In the genomic region with DNA sequence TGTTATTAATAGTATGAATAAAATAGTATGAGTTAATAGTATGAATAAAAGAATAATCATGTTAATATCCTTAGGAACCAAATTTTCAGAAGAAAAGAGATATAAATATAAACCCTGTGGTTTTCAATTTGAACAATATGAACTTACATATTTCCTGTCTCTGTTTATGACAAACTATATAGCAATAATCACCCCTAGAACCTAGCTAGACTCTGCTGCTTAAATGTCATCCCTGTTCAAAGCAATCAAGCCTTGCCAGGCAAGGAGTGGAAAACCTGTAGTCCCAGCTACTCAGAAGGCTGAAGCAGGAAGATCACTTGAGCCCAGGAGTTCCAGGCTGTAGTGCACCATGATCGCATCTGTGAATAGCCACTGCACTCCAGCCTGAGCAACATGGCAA, we compare ENCODE assay signal across 19 cellular contexts. TPM values are rescaled to one million over a fixed set of nuclear protein-coding genes. Genes with fewer than 3 reads are reported as not detected.
DNase-seq lines count a peak whose midpoint lies in the region; ATAC-seq and TF ChIP-seq lines count a peak whose summit lies in the region.
"Had no signal": no experiment of that assay in that cellular context is flagged by ENCODE, and none has a peak within 500 bp of the region (broad histone marks: within the 10 kb centered on the region; RNA-seq: fewer than 3 reads in every experiment).

No MANE protein-coding gene starts in this region.

- CTCF ChIA-PET in CD8-positive, alpha-beta T cell (lab: Charles Lee): interaction anchor here (2.1 kb wide), 1 partner anchor 9 kb away, joined by 8 read pairs; no protein-coding TSS in a partner anchor

- no peak for TF ChIP-seq CTCF in CD8-positive, alpha-beta T cell (IDR thresholded peaks at IDR 0.05)

- no peaks in the 10 kb centered on the region for H3K27me3 ChIP-seq in CD8-positive, alpha-beta T cell (ENCODE audit: insufficient read depth, low read length)

- no peak overlapping the region for H3K4me3 ChIP-seq in CD8-positive, alpha-beta T cell (ENCODE audit: low read depth, low read length)

- H3K4me3 Mint-ChIP-seq in activated CD4-positive, alpha-beta T cell treated with anti-CD3 and anti-CD28 coated beads, Interleukin-2, amount 10 ng/mL, durations not matched to agents 24 days and 14 days: peak overlapping the region; percentile 29
- no peak overlapping the region for H3K4me3 Mint-ChIP-seq in CD8-positive, alpha-beta T cell
- no peak overlapping the region for H3K4me3 Mint-ChIP-seq in activated T-helper 2 cell treated with anti-CD3 and anti-CD28 coated beads, Interferon-gamma antibody, Interleukin-2, Interleukin-4, amounts not matched to agents 10 μg/mL and 5 μg/mL and 100 μg/mL, durations not matched to agents 14 hours and 24 hours and 36 hours (ENCODE audit: low read depth)
- no peak overlapping the region for H3K4me3 Mint-ChIP-seq in naive thymus-derived CD8-positive, alpha-beta T cell
- H3K4me3 Mint-ChIP-seq: activated naive CD4-positive, alpha-beta T cell treated with anti-CD3 and anti-CD28 coated beads, Interleukin-2, amount 50 U/mL, for 24 hours; B cell had no signal

- peak overlapping the region; percentile 74 for H3K27ac Mint-ChIP-seq in activated CD4-positive, alpha-beta T cell treated with anti-CD3 and anti-CD28 coated beads, Interleukin-2, amount 10 ng/mL, durations not matched to agents 24 days and 14 days
- peak overlapping the region; percentile 3 for H3K27ac Mint-ChIP-seq in CD8-positive, alpha-beta T cell
- H3K27ac Mint-ChIP-seq in activated T-helper 2 cell treated with anti-CD3 and anti-CD28 coated beads, Interferon-gamma antibody, Interleukin-2, Interleukin-4, amounts not matched to agents 10 μg/mL and 5 μg/mL and 100 μg/mL, durations not matched to agents 14 hours and 24 hours and 36 hours: peak overlapping the region; percentile 81
- peak overlapping the region in 8 of 10 donors; percentile 33 to 87 (median 68) for H3K27ac Mint-ChIP-seq in naive thymus-derived CD8-positive, alpha-beta T cell
- H3K27ac Mint-ChIP-seq: activated naive CD4-positive, alpha-beta T cell treated with anti-CD3 and anti-CD28 coated beads, Interleukin-2, amount 50 U/mL, for 24 hours; B cell had no signal

- no peaks in the 10 kb centered on the region for H3K4me1 ChIP-seq in CD8-positive, alpha-beta T cell (ENCODE audit: insufficient read depth, low read length)

- no peaks in the 10 kb centered on the region for H3K36me3 ChIP-seq in CD8-positive, alpha-beta T cell (ENCODE audit: insufficient read depth, low read length)

- H3K9me3 Mint-ChIP-seq in activated CD4-positive, alpha-beta T cell treated with anti-CD3 and anti-CD28 coated beads, Interleukin-2, amount 10 ng/mL, durations not matched to agents 24 days and 14 days: no peaks in the 10 kb centered on the region
- no peaks in the 10 kb centered on the region for H3K9me3 Mint-ChIP-seq in CD8-positive, alpha-beta T cell
- H3K9me3 Mint-ChIP-seq in activated T-helper 2 cell treated with anti-CD3 and anti-CD28 coated beads, Interferon-gamma antibody, Interleukin-2, Interleukin-4, amounts not matched to agents 10 μg/mL and 5 μg/mL and 100 μg/mL, durations not matched to agents 14 hours and 24 hours and 36 hours: no peaks in the 10 kb centered on the region
- H3K9me3 Mint-ChIP-seq in naive thymus-derived CD8-positive, alpha-beta T cell: no peaks in the 10 kb centered on the region
- H3K9me3 Mint-ChIP-seq: activated naive CD4-positive, alpha-beta T cell treated with anti-CD3 and anti-CD28 coated beads, Interleukin-2, amount 50 U/mL, for 24 hours had no signal

- peaks cover 50% of the 10 kb centered on the region for H3K36me3 Mint-ChIP-seq in activated CD4-positive, alpha-beta T cell treated with anti-CD3 and anti-CD28 coated beads, Interleukin-2, amount 10 ng/mL, durations not matched to agents 24 days and 14 days (ENCODE audit: low read depth)
- peaks cover 36% of the 10 kb centered on the region for H3K36me3 Mint-ChIP-seq in CD8-positive, alpha-beta T cell
- H3K36me3 Mint-ChIP-seq in activated T-helper 2 cell treated with anti-CD3 and anti-CD28 coated beads, Interferon-gamma antibody, Interleukin-2, Interleukin-4, amounts not matched to agents 10 μg/mL and 5 μg/mL and 100 μg/mL, durations not matched to agents 14 hours and 24 hours and 36 hours (ENCODE audit: low read depth): peaks cover 60% of the 10 kb centered on the region
- H3K36me3 Mint-ChIP-seq in naive thymus-derived CD8-positive, alpha-beta T cell: peaks cover 0 to 59% (median 8%) of the 10 kb centered on the region in 3 donors

- peaks cover 19% of the 10 kb centered on the region for H3K4me1 Mint-ChIP-seq in activated CD4-positive, alpha-beta T cell treated with anti-CD3 and anti-CD28 coated beads, Interleukin-2, amount 10 ng/mL, durations not matched to agents 24 days and 14 days
- H3K4me1 Mint-ChIP-seq in CD8-positive, alpha-beta T cell (ENCODE audit: low read depth): peaks cover 8% of the 10 kb centered on the region
- H3K4me1 Mint-ChIP-seq in activated T-helper 2 cell treated with anti-CD3 and anti-CD28 coated beads, Interferon-gamma antibody, Interleukin-2, Interleukin-4, amounts not matched to agents 10 μg/mL and 5 μg/mL and 100 μg/mL, durations not matched to agents 14 hours and 24 hours and 36 hours (ENCODE audit: low read depth): peaks cover 18% of the 10 kb centered on the region
- H3K4me1 Mint-ChIP-seq in naive thymus-derived CD8-positive, alpha-beta T cell: peaks cover 9 to 16% (median 12%) of the 10 kb centered on the region in 4 donors

- ATAC-seq in CD8-positive, alpha-beta T cell: no peak
- no peak for ATAC-seq in naive thymus-derived CD8-positive, alpha-beta T cell
- no peak for ATAC-seq in GM18505 (IDR thresholded peaks at IDR 0.05; ENCODE audit: unreplicated experiment)
- ATAC-seq: left colon, SK-N-SH treated with all-trans-retinoic acid at 6 μM for 48 hours had no signal

- H3K27me3 Mint-ChIP-seq in activated CD4-positive, alpha-beta T cell treated with anti-CD3 and anti-CD28 coated beads, Interleukin-2, amount 10 ng/mL, durations not matched to agents 24 days and 14 days: no peaks in the 10 kb centered on the region
- H3K27me3 Mint-ChIP-seq in CD8-positive, alpha-beta T cell (ENCODE audit: low read depth): no peaks in the 10 kb centered on the region
- H3K27me3 Mint-ChIP-seq in activated T-helper 2 cell treated with anti-CD3 and anti-CD28 coated beads, Interferon-gamma antibody, Interleukin-2, Interleukin-4, amounts not matched to agents 10 μg/mL and 5 μg/mL and 100 μg/mL, durations not matched to agents 14 hours and 24 hours and 36 hours (ENCODE audit: low read depth): no peaks in the 10 kb centered on the region
- no peaks in the 10 kb centered on the region for H3K27me3 Mint-ChIP-seq in naive thymus-derived CD8-positive, alpha-beta T cell
- H3K27me3 Mint-ChIP-seq: activated naive CD4-positive, alpha-beta T cell treated with anti-CD3 and anti-CD28 coated beads, Interleukin-2, amount 50 U/mL, for 24 hours; B cell had no signal

- TF ChIP-seq POLR2A in GM18505 (IDR thresholded peaks at IDR 0.05; ENCODE audit: borderline replicate concordance, extremely low read depth, insufficient read depth, insufficient read length): no peak

- POLR2A ChIA-PET in CD8-positive, alpha-beta T cell (lab: Charles Lee): no interaction called here
- POLR2A ChIA-PET in naive thymus-derived CD8-positive, alpha-beta T cell (lab: Charles Lee): no interaction called here

- H3K9me3 ChIP-seq in CD8-positive, alpha-beta T cell (ENCODE audit: low read length): no peaks in the 10 kb centered on the region

- intact Hi-C loops in activated CD4-positive, alpha-beta T cell treated with anti-CD3 and anti-CD28 coated beads, Interleukin-2, amount 10 ng/mL, durations not matched to agents 24 days and 14 days (cut with micrococcal nuclease): loop anchor here (2.0 to 5.0 kb wide), 4 partner anchors 37 to 497 kb away; partner anchors contain the start of genes MCU and P4HA1
- intact Hi-C loops in CD8-positive, alpha-beta T cell (cut with DNase I, micrococcal nuclease): no loop called here
- intact Hi-C loops in activated T-helper 2 cell treated with anti-CD3 and anti-CD28 coated beads, Interferon-gamma antibody, Interleukin-2, Interleukin-4, amounts not matched to agents 10 μg/mL and 5 μg/mL and 100 μg/mL, durations not matched to agents 14 hours and 24 hours and 36 hours (cut with micrococcal nuclease): loop anchor here (2.0 to 10.0 kb wide), 2 partner anchors 215 to 695 kb away; no protein-coding TSS in a partner anchor

- no peak for DNase-seq in activated CD4-positive, alpha-beta T cell treated with anti-CD3 and anti-CD28 coated beads, Interleukin-2, amount 10 ng/mL, durations not matched to agents 24 days and 14 days
- DNase-seq in activated CD4-positive, alpha-beta T cell treated with anti-CD3 and anti-CD28 coated beads for 4 hours: no peak
- DNase-seq in CD8-positive, alpha-beta T cell: no peak
- DNase-seq in activated T-helper 2 cell treated with anti-CD3 and anti-CD28 coated beads, Interferon-gamma antibody, Interleukin-2, Interleukin-4, amounts not matched to agents 10 μg/mL and 5 μg/mL and 100 μg/mL, durations not matched to agents 14 hours and 24 hours and 36 hours (ENCODE audit: low spot score): no peak
- no peak for DNase-seq in naive thymus-derived CD8-positive, alpha-beta T cell
- DNase-seq in NCI-H82 (lab: John Stamatoyannopoulos, UW) (no peak), OCI-M2 (lab: John Stamatoyannopoulos, UW; ENCODE audit: unreplicated experiment) (no peak)
- DNase-seq: activated CD4-positive, CD25-positive, alpha-beta regulatory T cell treated with anti-CD3 and anti-CD28 coated beads, Interleukin-2, amount 50 U/mL, for 72 hours; activated CD8-positive, alpha-beta memory T cell treated with anti-CD3 and anti-CD28 coated beads, Interleukin-2, amount 50 U/mL, for 4 hours; Calu3; left colon; midbrain; NCI-H1105 treated with DMSO at 0.1 percent for 48 hours; NCI-H510A; stimulated activated CD4-positive, alpha-beta T cell treated with anti-CD3 and anti-CD28 coated beads, Interleukin-12 subunit alpha, Interleukin-12 subunit beta, amount 100 ng/mL, for 4 hours had no signal

- H3K27ac ChIP-seq in CD8-positive, alpha-beta T cell (ENCODE audit: low read depth, low read length): no peak overlapping the region

RNA-seq across cellular contexts. Expression of gene P4HA1, which starts 36.5 kb away (rescaled TPM):
- total RNA-seq in activated CD4-positive, alpha-beta T cell treated with anti-CD3 and anti-CD28 coated beads, Interleukin-2, amount 10 ng/mL, durations not matched to agents 24 days and 14 days: 69.4 and 71.1 TPM in 2 replicates
- total RNA-seq in CD8-positive, alpha-beta T cell: 10 to 100 TPM in 1 of 2 experiments, 1 to 10 TPM in 1; 9.0 to 10.1 TPM
- total RNA-seq in activated T-helper 2 cell treated with anti-CD3 and anti-CD28 coated beads, Interferon-gamma antibody, Interleukin-2, Interleukin-4, amounts not matched to agents 10 μg/mL and 5 μg/mL and 100 μg/mL, durations not matched to agents 14 hours and 24 hours and 36 hours: 71.9 and 72.8 TPM in 2 replicates
- 10 to 100 TPM; 16.0 to 16.6 TPM for total RNA-seq in naive thymus-derived CD8-positive, alpha-beta T cell
- polyA plus RNA-seq in naive thymus-derived CD8-positive, alpha-beta T cell: 10 to 100 TPM; 14.2 to 17.6 (median 14.4) TPM

RNA-seq across cellular contexts. Expression of gene NUDT13, which starts 50.1 kb away (rescaled TPM):
- total RNA-seq in activated CD4-positive, alpha-beta T cell treated with anti-CD3 and anti-CD28 coated beads, Interleukin-2, amount 10 ng/mL, durations not matched to agents 24 days and 14 days: 0.80 and 0.91 TPM in 2 replicates
- total RNA-seq in CD8-positive, alpha-beta T cell: under 1 TPM; 0.50 to 0.71 TPM
- total RNA-seq in activated T-helper 2 cell treated with anti-CD3 and anti-CD28 coated beads, Interferon-gamma antibody, Interleukin-2, Interleukin-4, amounts not matched to agents 10 μg/mL and 5 μg/mL and 100 μg/mL, durations not matched to agents 14 hours and 24 hours and 36 hours: 0.76 and 1.0 TPM in 2 replicates
- 1 to 10 TPM; 2.2 to 3.4 TPM for total RNA-seq in naive thymus-derived CD8-positive, alpha-beta T cell
- 1 to 10 TPM; 1.0 to 1.7 (median 1.3) TPM for polyA plus RNA-seq in naive thymus-derived CD8-positive, alpha-beta T cell

Comparison
In these comparisons a context has a peak if more than half of its experiments do, and no peak if none do; other contexts are left out.
1. H3K27ac Mint-ChIP-seq: peak in every context shown above with its lines; median percentile 81 in activated T-helper 2 cell treated with anti-CD3 and anti-CD28 coated beads, Interferon-gamma antibody, Interleukin-2, Interleukin-4, amounts not matched to agents 10 μg/mL and 5 μg/mL and 100 μg/mL, durations not matched to agents 14 hours and 24 hours and 36 hours; 74 in activated CD4-positive, alpha-beta T cell treated with anti-CD3 and anti-CD28 coated beads, Interleukin-2, amount 10 ng/mL, durations not matched to agents 24 days and 14 days; 68 in naive thymus-derived CD8-positive, alpha-beta T cell; 3 in CD8-positive, alpha-beta T cell.
2. intact Hi-C loops: an anchor here in activated CD4-positive, alpha-beta T cell treated with anti-CD3 and anti-CD28 coated beads, Interleukin-2, amount 10 ng/mL, durations not matched to agents 24 days and 14 days (2.0 to 5.0 kb wide) and activated T-helper 2 cell treated with anti-CD3 and anti-CD28 coated beads, Interferon-gamma antibody, Interleukin-2, Interleukin-4, amounts not matched to agents 10 μg/mL and 5 μg/mL and 100 μg/mL, durations not matched to agents 14 hours and 24 hours and 36 hours (2.0 to 10.0 kb wide); none called in CD8-positive, alpha-beta T cell.